Comparison of ENCODE assay signal across 8 cellular contexts in genomic region chr2:216372761-216373291, GRCh38.
A peak's percentile ranks its signal among the peaks of the same experiment; 100 is the strongest.
DNase-seq lines count a peak whose midpoint lies in the region; ATAC-seq, FAIRE-seq and TF ChIP-seq lines count a peak whose summit lies in the region.

No MANE protein-coding gene starts in this region.

- H3K27ac ChIP-seq in iPS-20b (ENCODE audit: low read length): no peak overlapping the region

- ATAC-seq in GM21576 (IDR thresholded peaks at IDR 0.05; ENCODE audit: unreplicated experiment) (no peak), GM19397 (IDR thresholded peaks at IDR 0.05; ENCODE audit: unreplicated experiment) (no peak), HG02970 (IDR thresholded peaks at IDR 0.05; ENCODE audit: low FRiP score, unreplicated experiment) (no peak)

- H3K36me3 ChIP-seq in iPS-20b (ENCODE audit: insufficient read depth, low read depth, low read length): no peaks in the 10 kb centered on the region

- peak; percentile 20 for FAIRE-seq in HTR-8/SVneo (lab: Jason Lieb, UNC)

- H3K27me3 ChIP-seq in iPS-20b (ENCODE audit: insufficient read depth, low read length): peaks cover 62% of the 10 kb centered on the region

- H3K9me3 ChIP-seq in iPS-20b (ENCODE audit: insufficient read depth, low read depth, low read length): no peaks in the 10 kb centered on the region

- TF ChIP-seq CTCF in astrocyte of the spinal cord (IDR thresholded peaks at IDR 0.05; ENCODE audit: low read depth, low read length): no peak

- H3K4me3 ChIP-seq in astrocyte of the spinal cord (ENCODE audit: low read depth, low read length): peak overlapping the region; percentile 48
- H3K4me3 ChIP-seq in iPS-20b (ENCODE audit: low read length): peak overlapping the region; percentile 84

- in situ Hi-C loops in astrocyte of the spinal cord (cut with HindIII; ENCODE audit: low sequenced_read_pairs): no loop called here

- peaks cover 16% of the 10 kb centered on the region for H3K4me1 ChIP-seq in iPS-20b (ENCODE audit: insufficient read depth, low read length)

- no peak overlapping the region for H3K9ac ChIP-seq in iPS-20b (ENCODE audit: low read depth, low read length)

- DNase-seq in AG08395 (ENCODE audit: low spot score) (peak; percentile 62), HTR-8/SVneo (ENCODE audit: insufficient read length, low spot score) (peak; percentile 30), astrocyte of the spinal cord (ENCODE audit: low read depth, low spot score) (peak; percentile 81), NOMO-1 treated with DMSO at 0.1 percent for 48 hours (lab: John Stamatoyannopoulos, UW; ENCODE audit: unreplicated experiment) (no peak)
